ENCODE assay signal across 8 cellular contexts in genomic region chr2:95525294-95526035, GRCh38. TPM values are rescaled to one million over a fixed set of nuclear protein-coding genes. Genes with fewer than 3 reads are reported as not detected.
DNase-seq lines count a peak whose midpoint lies in the region; ATAC-seq and TF ChIP-seq lines count a peak whose summit lies in the region.

No MANE protein-coding gene starts in this region.

- peaks cover 28% of the 10 kb centered on the region for H3K4me1 Mint-ChIP-seq in T-helper 2 cell treated with Interferon-gamma antibody and Interleukin-4, amounts not matched to agents 5 μg/mL and 100 μg/mL, for 36 hours (ENCODE audit: low read depth)

- H3K27ac Mint-ChIP-seq in T-helper 2 cell treated with Interferon-gamma antibody and Interleukin-4, amounts not matched to agents 5 μg/mL and 100 μg/mL, for 36 hours: peak overlapping the region; percentile 89

- peak overlapping the region; percentile 96 for H3K4me3 Mint-ChIP-seq in T-helper 2 cell treated with Interferon-gamma antibody and Interleukin-4, amounts not matched to agents 5 μg/mL and 100 μg/mL, for 36 hours

- no peak for DNase-seq in T-helper 2 cell treated with Interferon-gamma antibody and Interleukin-4, amounts not matched to agents 5 μg/mL and 100 μg/mL, for 36 hours (ENCODE audit: low spot score)
- DNase-seq in T-helper 2 cell: no peak
- DNase-seq in left ventricle myocardium superior: peak; percentile 55
- DNase-seq in stromal cell of bone marrow (ENCODE audit: low read depth): peak; percentile 10
- DNase-seq in NCI-H2171 (lab: John Stamatoyannopoulos, UW): no peak
- no peak for DNase-seq in NCI-H2107 treated with DMSO at 0.1 percent for 48 hours (lab: John Stamatoyannopoulos, UW; ENCODE audit: unreplicated experiment)

- ATAC-seq in left ventricle myocardium superior (no peak), GM21381 (IDR thresholded peaks at IDR 0.05; ENCODE audit: unreplicated experiment) (no peak)

- no peaks in the 10 kb centered on the region for H3K9me3 Mint-ChIP-seq in T-helper 2 cell treated with Interferon-gamma antibody and Interleukin-4, amounts not matched to agents 5 μg/mL and 100 μg/mL, for 36 hours

- TF ChIP-seq CTCF in WI38 (IDR thresholded peaks at IDR 0.05; ENCODE audit: low read depth, low read length): no peak

- H3K4me3 ChIP-seq in WI38 (ENCODE audit: low read depth, low read length): peak overlapping the region; percentile 84

- H3K27me3 Mint-ChIP-seq in T-helper 2 cell treated with Interferon-gamma antibody and Interleukin-4, amounts not matched to agents 5 μg/mL and 100 μg/mL, for 36 hours (ENCODE audit: low read depth): peaks cover 3% of the 10 kb centered on the region

- peaks cover 23% of the 10 kb centered on the region for H3K36me3 Mint-ChIP-seq in T-helper 2 cell treated with Interferon-gamma antibody and Interleukin-4, amounts not matched to agents 5 μg/mL and 100 μg/mL, for 36 hours (ENCODE audit: low read depth)

- intact Hi-C loops in left ventricle myocardium superior (cut with micrococcal nuclease): no loop called here

RNA-seq across cellular contexts. Expression of gene TRIM43B, which starts 40.9 kb away (rescaled TPM):
- total RNA-seq in left ventricle myocardium superior: not detected

Comparison
In these comparisons a context has a peak if more than half of its experiments do, and no peak if none do; other contexts are left out.
1. DNase-seq: peak in left ventricle myocardium superior (single experiment) and stromal cell of bone marrow (single experiment); none in T-helper 2 cell treated with Interferon-gamma antibody and Interleukin-4, amounts not matched to agents 5 μg/mL and 100 μg/mL, for 36 hours (single experiment), T-helper 2 cell (0 of 5), NCI-H2171 (single experiment) and NCI-H2107 treated with DMSO at 0.1 percent for 48 hours (single experiment).